In the genomic region with DNA sequence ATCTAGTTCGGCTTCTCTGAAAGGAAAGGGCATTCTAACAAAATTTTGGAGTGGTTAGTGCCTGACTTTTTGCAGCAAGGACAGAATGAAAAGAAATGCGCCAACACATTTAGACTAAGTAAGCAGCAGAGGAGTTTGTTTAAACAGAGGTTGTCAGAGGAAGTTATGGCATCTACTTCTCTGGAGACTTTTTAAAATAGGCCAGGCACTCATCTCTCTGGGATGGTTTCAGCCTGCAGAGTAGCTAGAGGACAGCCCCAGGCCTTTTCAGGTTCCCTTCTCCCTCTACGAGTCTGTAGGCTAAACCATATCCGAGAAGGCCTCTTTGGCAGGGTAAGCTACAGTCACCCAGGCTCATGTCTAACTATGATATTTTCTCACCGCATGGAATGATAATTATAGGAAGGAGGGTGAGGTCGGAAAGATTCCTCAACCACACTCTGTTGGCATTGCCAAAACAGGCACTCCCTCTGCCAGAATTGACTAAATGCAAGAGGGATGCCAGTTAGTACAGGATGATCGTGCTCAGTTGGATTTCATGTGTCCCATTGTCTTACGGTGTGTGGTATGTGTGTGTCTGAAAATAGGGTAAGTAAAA, we compare ENCODE assay signal across 32 cellular contexts. TPM values are rescaled to one million over a fixed set of nuclear protein-coding genes. Genes with fewer than 3 reads are reported as not detected.
DNase-seq lines count a peak whose midpoint lies in the region; ATAC-seq and TF ChIP-seq lines count a peak whose summit lies in the region.
"Had no signal": no experiment of that assay in that cellular context is flagged by ENCODE, and none has a peak within 500 bp of the region (broad histone marks: within the 10 kb centered on the region; RNA-seq: fewer than 3 reads in every experiment).

No MANE protein-coding gene starts in this region.

- H3K9me3 ChIP-seq in left ventricle myocardium inferior (replicated peaks): no peaks in the 10 kb centered on the region
- no peaks in the 10 kb centered on the region for H3K9me3 ChIP-seq in esophagus muscularis mucosa
- H3K9me3 ChIP-seq: A549, gastrocnemius medialis, stomach, tibial nerve had no signal

- H3K27ac ChIP-seq in left ventricle myocardium inferior (replicated peaks) (no peak overlapping the region), esophagus muscularis mucosa (replicated peaks in 1 of 4) (peak overlapping the region; percentile 72 to 84 (median 80))
- H3K27ac ChIP-seq: A549, SK-N-MC, tibial nerve had no signal

- DNase-seq in left ventricle myocardium superior: no peak
- no peak for DNase-seq in left ventricle myocardium inferior
- DNase-seq in esophagus muscularis mucosa (ENCODE audit: extremely low spot score): no peak
- peak; percentile 18 for DNase-seq in myocyte (ENCODE audit: low read depth)
- DNase-seq in activated CD8-positive, alpha-beta memory T cell treated with anti-CD3 and anti-CD28 coated beads, Interleukin-2, amount 10 ng/mL, durations not matched to agents 7 days and 5 days: no peak
- DNase-seq in H7: no peak
- DNase-seq in foreskin fibroblast: no peak
- DNase-seq: activated CD4-positive, alpha-beta T cell treated with anti-CD3 and anti-CD28 coated beads for 36 hours; activated effector memory CD4-positive, alpha-beta T cell treated with anti-CD3 and anti-CD28 coated beads, Interleukin-2, amount 50 U/mL, for 16 hours; activated T-cell treated with anti-CD3 and anti-CD28 coated beads, Interleukin-2, amount 50 U/mL, for 1 hour; CD4-positive, alpha-beta memory T cell; DMS 273 treated with DMSO at 0.1 percent for 48 hours; gastrocnemius medialis; hippocampal formation; immature natural killer cell; KG1; natural killer cell; NCI-H1436; NCI-H2081 treated with DMSO at 0.1 percent for 48 hours; NCI-H345; stimulated activated CD4-positive, alpha-beta T cell treated with anti-CD3 and anti-CD28 coated beads, Interleukin-2, amount 100 ng/mL, for 24 hours; stomach had no signal

- TF ChIP-seq EP300 in esophagus muscularis mucosa (IDR thresholded peaks at IDR 0.05): no peak

- H3K9me3 Mint-ChIP-seq in activated CD8-positive, alpha-beta memory T cell treated with anti-CD3 and anti-CD28 coated beads, Interleukin-2, amount 10 ng/mL, durations not matched to agents 7 days and 5 days (ENCODE audit: low read depth): no peaks in the 10 kb centered on the region
- H3K9me3 Mint-ChIP-seq: immature natural killer cell, natural killer cell had no signal

- CTCF ChIA-PET in activated CD8-positive, alpha-beta memory T cell treated with anti-CD3 and anti-CD28 coated beads, Interleukin-2, amount 10 ng/mL, durations not matched to agents 7 days and 5 days (lab: Charles Lee): no interaction called here

- WGBS in esophagus muscularis mucosa: 51% methylated on average over 8 of the region's 8 CpGs

- H3K4me1 Mint-ChIP-seq in activated CD8-positive, alpha-beta memory T cell treated with anti-CD3 and anti-CD28 coated beads, Interleukin-2, amount 10 ng/mL, durations not matched to agents 7 days and 5 days: no peaks in the 10 kb centered on the region
- H3K4me1 Mint-ChIP-seq: activated CD4-positive, alpha-beta T cell treated with anti-CD3 and anti-CD28 coated beads for 36 hours; CD4-positive, alpha-beta memory T cell; immature natural killer cell; natural killer cell had no signal

- H3K4me3 ChIP-seq in left ventricle myocardium inferior (no peak overlapping the region), esophagus muscularis mucosa (no peak overlapping the region), H7 (ENCODE audit: insufficient read depth, low read depth, low read length) (no peak overlapping the region), foreskin fibroblast (ENCODE audit: low read depth in 1 of 2, low read length in 2 of 2) (no peak overlapping the region)
- H3K4me3 ChIP-seq: A549, dorsolateral prefrontal cortex, gastrocnemius medialis, SK-N-MC, stomach, tibial nerve had no signal

- ATAC-seq in left ventricle myocardium superior: peak; percentile 50
- no peak for ATAC-seq in GM19035 (IDR thresholded peaks at IDR 0.05; ENCODE audit: unreplicated experiment)
- ATAC-seq in activated CD8-positive, alpha-beta memory T cell treated with anti-CD3 and anti-CD28 coated beads, Interleukin-2, amount 10 ng/mL, durations not matched to agents 7 days and 5 days: no peak
- ATAC-seq: A549; activated CD4-positive, alpha-beta T cell treated with anti-CD3 and anti-CD28 coated beads for 36 hours; gastrocnemius medialis; left lobe of liver; natural killer cell had no signal

- TF ChIP-seq POLR2A in esophagus muscularis mucosa (IDR thresholded peaks at IDR 0.05; ENCODE audit: low read depth): no peak

- intact Hi-C loops in left ventricle myocardium superior (cut with micrococcal nuclease): no loop called here
- intact Hi-C loops in left ventricle myocardium inferior (cut with micrococcal nuclease): no loop called here
- intact Hi-C loops in esophagus muscularis mucosa (cut with DNase I): no loop called here

- H3K27ac Mint-ChIP-seq in activated CD8-positive, alpha-beta memory T cell treated with anti-CD3 and anti-CD28 coated beads, Interleukin-2, amount 10 ng/mL, durations not matched to agents 7 days and 5 days: no peak overlapping the region
- H3K27ac Mint-ChIP-seq: activated CD4-positive, alpha-beta T cell treated with anti-CD3 and anti-CD28 coated beads for 36 hours; CD4-positive, alpha-beta memory T cell; immature natural killer cell; natural killer cell had no signal

- H3K36me3 ChIP-seq in left ventricle myocardium inferior: no peaks in the 10 kb centered on the region
- H3K36me3 ChIP-seq in esophagus muscularis mucosa: no peaks in the 10 kb centered on the region
- H3K36me3 ChIP-seq in H7 (replicated peaks; ENCODE audit: control insufficient read depth, insufficient read depth, low read length): no peaks in the 10 kb centered on the region
- H3K36me3 ChIP-seq: gastrocnemius medialis, stomach, tibial nerve had no signal

- TF ChIP-seq CTCF in left ventricle myocardium inferior (IDR thresholded peaks at IDR 0.05; ENCODE audit: borderline replicate concordance) (no peak), esophagus muscularis mucosa (IDR thresholded peaks at IDR 0.05) (no peak), foreskin fibroblast (IDR thresholded peaks at IDR 0.05; ENCODE audit: low read depth, low read length) (no peak)

- H3K27me3 Mint-ChIP-seq in activated CD8-positive, alpha-beta memory T cell treated with anti-CD3 and anti-CD28 coated beads, Interleukin-2, amount 10 ng/mL, durations not matched to agents 7 days and 5 days: peaks cover 10% of the 10 kb centered on the region
- H3K27me3 Mint-ChIP-seq: CD4-positive, alpha-beta memory T cell had no signal

- peaks cover 32% of the 10 kb centered on the region for H3K4me1 ChIP-seq in left ventricle myocardium inferior
- peaks cover 14 to 88% (median 81%) of the 10 kb centered on the region in 4 donors for H3K4me1 ChIP-seq in esophagus muscularis mucosa
- H3K4me1 ChIP-seq: tibial nerve had no signal

- H3K4me3 Mint-ChIP-seq in activated CD8-positive, alpha-beta memory T cell treated with anti-CD3 and anti-CD28 coated beads, Interleukin-2, amount 10 ng/mL, durations not matched to agents 7 days and 5 days: no peak overlapping the region
- H3K4me3 Mint-ChIP-seq: activated CD4-positive, alpha-beta T cell treated with anti-CD3 and anti-CD28 coated beads for 36 hours; CD4-positive, alpha-beta memory T cell; immature natural killer cell; natural killer cell had no signal

- H3K27me3 ChIP-seq in left ventricle myocardium inferior (ENCODE audit: low read depth) (no peaks in the 10 kb centered on the region), esophagus muscularis mucosa (no peaks in the 10 kb centered on the region), H7 (ENCODE audit: control insufficient read depth, insufficient read depth, low read length) (no peaks in the 10 kb centered on the region)
- H3K27me3 ChIP-seq: gastrocnemius medialis, stomach, tibial nerve had no signal

- no peaks in the 10 kb centered on the region for H3K36me3 Mint-ChIP-seq in activated CD8-positive, alpha-beta memory T cell treated with anti-CD3 and anti-CD28 coated beads, Interleukin-2, amount 10 ng/mL, durations not matched to agents 7 days and 5 days
- H3K36me3 Mint-ChIP-seq: CD4-positive, alpha-beta memory T cell; immature natural killer cell; natural killer cell had no signal

RNA-seq across cellular contexts. Expression of gene CTXN3, which starts 1.4 kb away (rescaled TPM):
- total RNA-seq in left ventricle myocardium superior: not detected
- not detected for total RNA-seq in left ventricle myocardium inferior
- total RNA-seq in esophagus muscularis mucosa: not detected
- not detected in 2 replicates for total RNA-seq in myocyte
- not detected for polyA plus RNA-seq in myocyte (2012)
- not detected for total RNA-seq in activated CD8-positive, alpha-beta memory T cell treated with anti-CD3 and anti-CD28 coated beads, Interleukin-2, amount 10 ng/mL, durations not matched to agents 7 days and 5 days
- total RNA-seq in H7 (2014; rRNA removed; shearing (Covaris generic)): not detected in 2 replicates
- total RNA-seq: activated CD4-positive, alpha-beta T cell treated with anti-CD3 and anti-CD28 coated beads for 36 hours; CD4-positive, alpha-beta memory T cell; left lobe of liver; natural killer cell; osteoblast; renal cortical epithelial cell; RPMI7951; stomach; T-helper 2 cell treated with Interferon-gamma antibody and Interleukin-4, amounts not matched to agents 100 ng/mL and 5 ng/mL, for 36 hours; tibial nerve had no signal
- polyA plus RNA-seq: A549; CD4-positive, alpha-beta memory T cell; immature natural killer cell; stomach had no signal

RNA-seq across cellular contexts. Expression of gene CCDC192, which starts 55.7 kb away (rescaled TPM):
- total RNA-seq in left ventricle myocardium superior (not detected), left ventricle myocardium inferior (not detected), esophagus muscularis mucosa (1 to 10 TPM in 3 of 4 donors, under 1 TPM in 1; 0.33 to 1.7 (median 1.1) TPM), myocyte (not detected in 2 replicates)
- 0.29 TPM for polyA plus RNA-seq in myocyte (2012)
- total RNA-seq in activated CD8-positive, alpha-beta memory T cell treated with anti-CD3 and anti-CD28 coated beads, Interleukin-2, amount 10 ng/mL, durations not matched to agents 7 days and 5 days: not detected
- total RNA-seq in H7 (2014; rRNA removed; shearing (Covaris generic)): 0.24 and 1.1 TPM in 2 replicates
- total RNA-seq: activated CD4-positive, alpha-beta T cell treated with anti-CD3 and anti-CD28 coated beads for 36 hours; CD4-positive, alpha-beta memory T cell; gastrocnemius medialis; left lobe of liver; natural killer cell; osteoblast; renal cortical epithelial cell; RPMI7951; T-helper 2 cell treated with Interferon-gamma antibody and Interleukin-4, amounts not matched to agents 100 ng/mL and 5 ng/mL, for 36 hours had no signal
- polyA plus RNA-seq: A549; CD4-positive, alpha-beta memory T cell; immature natural killer cell had no signal
